In the genomic region with DNA sequence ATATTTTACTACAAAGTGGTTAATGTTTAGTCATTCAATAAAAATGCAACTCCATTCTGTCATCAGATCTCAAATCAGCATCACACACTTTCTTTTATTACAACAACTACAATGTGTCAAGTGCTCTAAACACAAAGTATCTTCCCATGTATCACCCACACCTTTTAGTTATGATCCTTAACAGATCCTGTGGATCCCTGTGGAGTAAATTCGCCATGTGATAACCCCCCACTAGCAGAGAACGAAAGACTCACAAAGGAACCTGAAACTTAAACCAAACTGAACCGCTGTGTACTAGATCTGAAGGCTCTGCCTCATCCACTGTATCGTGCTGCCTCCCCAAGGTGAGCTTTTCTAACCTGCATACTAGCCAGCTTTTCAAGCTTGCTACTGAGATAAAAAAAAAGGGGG, we compare ENCODE assay signal across 1 cellular context.
TF ChIP-seq lines count a peak whose summit lies in the region.

No MANE protein-coding gene starts in this region.

TF ChIP-seq in GM23338, 12 proteins besides CTCF, POLR2A, EP300 and RAD21 (continued from another document):
- TF ChIP-seq ETS1 (IDR thresholded peaks at IDR 0.05) (no peak), ZNF114 (CRISPR knock-in tag; IDR thresholded peaks at IDR 0.05) (no peak), POLR2AphosphoS5 (IDR thresholded peaks at IDR 0.05; ENCODE audit: low read depth) (no peak), EZH2phosphoT487 (IDR thresholded peaks at IDR 0.05; ENCODE audit: unreplicated experiment) (no peak)
- TF ChIP-seq, protein P1, sequence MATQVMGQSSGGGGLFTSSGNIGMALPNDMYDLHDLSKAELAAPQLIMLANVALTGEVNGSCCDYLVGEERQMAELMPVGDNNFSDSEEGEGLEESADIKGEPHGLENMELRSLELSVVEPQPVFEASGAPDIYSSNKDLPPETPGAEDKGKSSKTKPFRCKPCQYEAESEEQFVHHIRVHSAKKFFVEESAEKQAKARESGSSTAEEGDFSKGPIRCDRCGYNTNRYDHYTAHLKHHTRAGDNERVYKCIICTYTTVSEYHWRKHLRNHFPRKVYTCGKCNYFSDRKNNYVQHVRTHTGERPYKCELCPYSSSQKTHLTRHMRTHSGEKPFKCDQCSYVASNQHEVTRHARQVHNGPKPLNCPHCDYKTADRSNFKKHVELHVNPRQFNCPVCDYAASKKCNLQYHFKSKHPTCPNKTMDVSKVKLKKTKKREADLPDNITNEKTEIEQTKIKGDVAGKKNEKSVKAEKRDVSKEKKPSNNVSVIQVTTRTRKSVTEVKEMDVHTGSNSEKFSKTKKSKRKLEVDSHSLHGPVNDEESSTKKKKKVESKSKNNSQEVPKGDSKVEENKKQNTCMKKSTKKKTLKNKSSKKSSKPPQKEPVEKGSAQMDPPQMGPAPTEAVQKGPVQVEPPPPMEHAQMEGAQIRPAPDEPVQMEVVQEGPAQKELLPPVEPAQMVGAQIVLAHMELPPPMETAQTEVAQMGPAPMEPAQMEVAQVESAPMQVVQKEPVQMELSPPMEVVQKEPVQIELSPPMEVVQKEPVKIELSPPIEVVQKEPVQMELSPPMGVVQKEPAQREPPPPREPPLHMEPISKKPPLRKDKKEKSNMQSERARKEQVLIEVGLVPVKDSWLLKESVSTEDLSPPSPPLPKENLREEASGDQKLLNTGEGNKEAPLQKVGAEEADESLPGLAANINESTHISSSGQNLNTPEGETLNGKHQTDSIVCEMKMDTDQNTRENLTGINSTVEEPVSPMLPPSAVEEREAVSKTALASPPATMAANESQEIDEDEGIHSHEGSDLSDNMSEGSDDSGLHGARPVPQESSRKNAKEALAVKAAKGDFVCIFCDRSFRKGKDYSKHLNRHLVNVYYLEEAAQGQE (IDR thresholded peaks at IDR 0.05; ENCODE audit: unreplicated experiment) = no peak
